In the genomic region with DNA sequence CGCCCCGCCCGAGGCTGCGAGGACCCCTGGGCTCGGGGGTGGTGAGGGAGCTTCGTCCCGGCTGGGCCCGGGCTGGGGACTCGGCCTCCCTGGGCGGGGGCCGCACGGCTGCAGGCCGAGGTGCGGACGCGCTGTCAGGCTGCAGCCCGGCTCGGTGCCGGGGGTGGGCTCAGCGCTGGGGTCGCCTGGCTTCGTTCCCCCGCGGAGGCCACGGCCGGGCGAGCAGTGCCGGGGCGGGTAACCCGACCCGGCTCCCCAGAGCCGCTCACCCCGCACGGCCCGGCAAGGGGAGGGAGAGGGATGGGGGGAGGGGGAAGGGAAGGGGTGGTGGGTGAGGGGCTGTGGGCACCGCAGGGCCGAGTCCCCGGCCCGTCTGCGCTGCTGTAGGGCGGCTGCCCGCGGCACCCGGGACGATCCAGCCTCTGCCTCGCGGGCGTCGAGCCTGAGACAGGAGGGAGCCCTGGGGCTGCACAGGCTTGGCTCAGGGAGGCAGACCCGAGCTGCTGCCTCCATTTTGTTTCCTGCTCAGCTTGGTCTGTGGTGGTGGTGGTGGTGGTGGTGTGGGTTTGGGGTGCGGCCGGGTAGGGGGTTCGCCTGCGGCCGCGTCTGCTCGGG, we compare ENCODE assay signal across 9 cellular contexts. TPM values are rescaled to one million over a fixed set of nuclear protein-coding genes. Genes with fewer than 3 reads are reported as not detected.
DNase-seq lines count a peak whose midpoint lies in the region; ATAC-seq and TF ChIP-seq lines count a peak whose summit lies in the region.
"Had no signal": no experiment of that assay in that cellular context is flagged by ENCODE, and none has a peak within 500 bp of the region (broad histone marks: within the 10 kb centered on the region; RNA-seq: fewer than 3 reads in every experiment).

No MANE protein-coding gene starts in this region.

- no peak for TF ChIP-seq CTCF in GM13976 (IDR thresholded peaks at IDR 0.05; ENCODE audit: borderline replicate concordance, control extremely low read depth, extremely low read depth, insufficient read depth, missing control alignments)

- ATAC-seq in HG03095 (IDR thresholded peaks at IDR 0.05; ENCODE audit: unreplicated experiment): peak; percentile 3
- peak; percentile 21 for ATAC-seq in activated naive CD8-positive, alpha-beta T cell treated with anti-CD3 and anti-CD28 coated beads, Interleukin-2, amount 10 ng/mL, durations not matched to agents 7 days and 5 days (ENCODE audit: low read depth)
- ATAC-seq in right cardiac atrium: peak; percentile 51 to 54

- peak overlapping the region; percentile 81 for H3K4me3 ChIP-seq in right cardiac atrium (ENCODE audit: low read length)

- H3K27ac ChIP-seq in right cardiac atrium (ENCODE audit: low read length): peak overlapping the region; percentile 77

- no peaks in the 10 kb centered on the region for H3K9me3 Mint-ChIP-seq in activated naive CD8-positive, alpha-beta T cell treated with anti-CD3 and anti-CD28 coated beads, Interleukin-2, amount 10 ng/mL, durations not matched to agents 7 days and 5 days

- peaks cover 16% of the 10 kb centered on the region for H3K36me3 Mint-ChIP-seq in activated naive CD8-positive, alpha-beta T cell treated with anti-CD3 and anti-CD28 coated beads, Interleukin-2, amount 10 ng/mL, durations not matched to agents 7 days and 5 days

- POLR2A ChIA-PET in activated naive CD8-positive, alpha-beta T cell treated with anti-CD3 and anti-CD28 coated beads, Interleukin-2, amount 10 ng/mL, durations not matched to agents 7 days and 5 days (lab: Charles Lee): interaction anchor here (0.6 to 2.9 kb wide), 8 partner anchors 8 to 180 kb away, joined by 3 to 17 read pairs (median 10); a partner anchor contains a TSS

- peak; percentile 61 for DNase-seq in GM13976 (ENCODE audit: low spot score)
- no peak for DNase-seq in activated naive CD8-positive, alpha-beta T cell treated with anti-CD3 and anti-CD28 coated beads, Interleukin-2, amount 10 ng/mL, durations not matched to agents 7 days and 5 days
- DNase-seq in right cardiac atrium: peak in 2 of 3 donors; percentile 67 to 78
- DNase-seq in retina: peak; percentile 92
- no peak for DNase-seq in NCI-H510A (lab: John Stamatoyannopoulos, UW)
- DNase-seq in ACHN: no peak
- no peak for DNase-seq in DMS153 (lab: John Stamatoyannopoulos, UW)

- H3K4me3 Mint-ChIP-seq in activated naive CD8-positive, alpha-beta T cell treated with anti-CD3 and anti-CD28 coated beads, Interleukin-2, amount 10 ng/mL, durations not matched to agents 7 days and 5 days: peak overlapping the region; percentile 56

- H3K27me3 Mint-ChIP-seq in activated naive CD8-positive, alpha-beta T cell treated with anti-CD3 and anti-CD28 coated beads, Interleukin-2, amount 10 ng/mL, durations not matched to agents 7 days and 5 days: no peaks in the 10 kb centered on the region

- peaks cover 40% of the 10 kb centered on the region for H3K4me1 Mint-ChIP-seq in activated naive CD8-positive, alpha-beta T cell treated with anti-CD3 and anti-CD28 coated beads, Interleukin-2, amount 10 ng/mL, durations not matched to agents 7 days and 5 days

- 8% methylated on average over 57 of the region's 57 CpGs for WGBS in right cardiac atrium

- peaks cover 9% of the 10 kb centered on the region for H3K4me1 ChIP-seq in right cardiac atrium (ENCODE audit: control insufficient read depth, insufficient read depth, low read length)

- peak overlapping the region; percentile 71 for H3K27ac Mint-ChIP-seq in activated naive CD8-positive, alpha-beta T cell treated with anti-CD3 and anti-CD28 coated beads, Interleukin-2, amount 10 ng/mL, durations not matched to agents 7 days and 5 days

- H3K9me3 ChIP-seq in right cardiac atrium (ENCODE audit: control insufficient read depth, low read length): no peaks in the 10 kb centered on the region

- H3K27me3 ChIP-seq in right cardiac atrium (ENCODE audit: control insufficient read depth, insufficient read depth): no peaks in the 10 kb centered on the region
- H3K27me3 ChIP-seq: SJSA1 had no signal

- intact Hi-C loops in right cardiac atrium (cut with DNase I): no loop called here

- in situ Hi-C loops in GM13976 (cut with MboI; ENCODE audit: low sequenced_read_pairs, unreplicated experiment): no loop called here
- in situ Hi-C loops in ACHN (cut with HindIII; ENCODE audit: low pct_ligation_motif_present, low pct_unique_long_range_greater_than_20kb, low sequenced_read_pairs): no loop called here

RNA-seq across cellular contexts. Expression of a gene that starts 1.0 kb away (rescaled TPM):
- 100 to 1,000 TPM in 1 of 2 experiments, 10 to 100 TPM in 1; 96.2 to 101 TPM for total RNA-seq in activated naive CD8-positive, alpha-beta T cell treated with anti-CD3 and anti-CD28 coated beads, Interleukin-2, amount 10 ng/mL, durations not matched to agents 7 days and 5 days
- 10 to 100 TPM; 44.1 to 55.5 (median 50.6) TPM for total RNA-seq in right cardiac atrium
- polyA plus RNA-seq in right cardiac atrium: 10.0 TPM

RNA-seq across cellular contexts. Expression of a gene that starts 45.9 kb away (rescaled TPM):
- total RNA-seq in activated naive CD8-positive, alpha-beta T cell treated with anti-CD3 and anti-CD28 coated beads, Interleukin-2, amount 10 ng/mL, durations not matched to agents 7 days and 5 days: 1 to 10 TPM; 1.9 to 2.3 TPM
- 1 to 10 TPM; 1.9 to 3.7 (median 3.5) TPM for total RNA-seq in right cardiac atrium
- 1.5 TPM for polyA plus RNA-seq in right cardiac atrium

Comparison
In these comparisons a context has a peak if more than half of its experiments do, and no peak if none do; other contexts are left out.
1. DNase-seq: peak in GM13976 (single experiment), right cardiac atrium (2 of 3) and retina (single experiment); none in activated naive CD8-positive, alpha-beta T cell treated with anti-CD3 and anti-CD28 coated beads, Interleukin-2, amount 10 ng/mL, durations not matched to agents 7 days and 5 days (single experiment), NCI-H510A (single experiment), ACHN (single experiment) and DMS153 (single experiment).
2. Peak in every context shown above with its lines, with median percentiles within 50 percentile points of each other: ATAC-seq.